In genomic region chr13:61873717-61874116, GRCh38 we compare ENCODE assay signal across 27 cellular contexts.
"Had no signal": no experiment of that assay in that cellular context is flagged by ENCODE, and none has a peak within 500 bp of the region (broad histone marks: within the 10 kb centered on the region; RNA-seq: fewer than 3 reads in every experiment).

No MANE protein-coding gene starts in this region.

- H3K27ac ChIP-seq: stomach, suprapubic skin, testis, thoracic aorta, thyroid gland, tibial artery, tibial nerve, transverse colon, upper lobe of left lung, upper lobe of right lung, uterus, vagina had no signal

- H3K4me1 ChIP-seq: stomach, suprapubic skin, testis, thyroid gland, tibial artery, tibial nerve, transverse colon, upper lobe of left lung, upper lobe of right lung, uterus, vagina had no signal

- H3K36me3 ChIP-seq: stomach, suprapubic skin, thoracic aorta, thyroid gland, tibial artery, tibial nerve, transverse colon, upper lobe of left lung, upper lobe of right lung, uterus, vagina had no signal

- H3K27ac Mint-ChIP-seq: stimulated activated effector memory CD8-positive, alpha-beta T cell treated with anti-CD3 and anti-CD28 coated beads, Interleukin-12 subunit alpha, Interleukin-12 subunit beta, amount 100 ng/mL, for 72 hours; stimulated activated memory B cell treated with anti-CD40 and anti-IgM and Interleukin-4, amounts not matched to agents 10 μg/mL and 1 μg/mL and 100 μg/mL, for 72 hours; stimulated activated naive B cell treated with anti-CD40 and anti-IgM and Interleukin-4, amounts not matched to agents 10 μg/mL and 1 μg/mL and 100 μg/mL, for 72 hours; stimulated activated naive CD8-positive, alpha-beta T cell treated with anti-CD3 and anti-CD28 coated beads, Interleukin-15, amount 100 ng/mL, for 72 hours; stimulated activated naive CD8-positive, alpha-beta T cell treated with anti-CD3 and anti-CD28 coated beads, Interleukin-15, Interleukin-2, amounts not matched to agents 100 ng/mL and 50 ng/mL, for 24 hours had no signal

- H3K9me3 ChIP-seq: testis, thyroid gland, uterus, vagina had no signal

- H3K4me1 Mint-ChIP-seq: stimulated activated effector memory CD8-positive, alpha-beta T cell treated with anti-CD3 and anti-CD28 coated beads, Interleukin-12 subunit alpha, Interleukin-12 subunit beta, amount 100 ng/mL, for 72 hours; stimulated activated memory B cell treated with anti-CD40 and anti-IgM and Interleukin-4, amounts not matched to agents 10 μg/mL and 1 μg/mL and 100 μg/mL, for 72 hours; stimulated activated naive B cell treated with anti-CD40 and anti-IgM and Interleukin-4, amounts not matched to agents 10 μg/mL and 1 μg/mL and 100 μg/mL, for 72 hours; stimulated activated naive CD8-positive, alpha-beta T cell treated with anti-CD3 and anti-CD28 coated beads, Interleukin-15, amount 100 ng/mL, for 72 hours had no signal

- H3K4me3 Mint-ChIP-seq: stimulated activated effector memory CD8-positive, alpha-beta T cell treated with anti-CD3 and anti-CD28 coated beads, Interleukin-12 subunit alpha, Interleukin-12 subunit beta, amount 100 ng/mL, for 72 hours; stimulated activated memory B cell treated with anti-CD40 and anti-IgM and Interleukin-4, amounts not matched to agents 10 μg/mL and 1 μg/mL and 100 μg/mL, for 72 hours; stimulated activated naive B cell treated with anti-CD40 and anti-IgM and Interleukin-4, amounts not matched to agents 10 μg/mL and 1 μg/mL and 100 μg/mL, for 72 hours; stimulated activated naive CD8-positive, alpha-beta T cell treated with anti-CD3 and anti-CD28 coated beads, Interleukin-15, amount 100 ng/mL, for 72 hours; stimulated activated naive CD8-positive, alpha-beta T cell treated with anti-CD3 and anti-CD28 coated beads, Interleukin-15, Interleukin-2, amounts not matched to agents 100 ng/mL and 50 ng/mL, for 24 hours had no signal

- H3K27me3 Mint-ChIP-seq: stimulated activated memory B cell treated with anti-CD40 and anti-IgM and Interleukin-4, amounts not matched to agents 10 μg/mL and 1 μg/mL and 100 μg/mL, for 72 hours; stimulated activated naive B cell treated with anti-CD40 and anti-IgM and Interleukin-4, amounts not matched to agents 10 μg/mL and 1 μg/mL and 100 μg/mL, for 72 hours; stimulated activated naive CD8-positive, alpha-beta T cell treated with anti-CD3 and anti-CD28 coated beads, Interleukin-15, amount 100 ng/mL, for 72 hours; stimulated activated naive CD8-positive, alpha-beta T cell treated with anti-CD3 and anti-CD28 coated beads, Interleukin-15, Interleukin-2, amounts not matched to agents 100 ng/mL and 50 ng/mL, for 24 hours had no signal

- DNase-seq: stimulated activated CD4-positive, alpha-beta T cell treated with anti-CD3 and anti-CD28 coated beads, Interleukin-2, amount 100 ng/mL, for 48 hours; stimulated activated CD4-positive, alpha-beta T cell treated with anti-CD3 and anti-CD28 coated beads, Interleukin-4, amount 100 ng/mL, for 1 hour; stimulated activated CD4-positive, alpha-beta T cell treated with anti-CD3 and anti-CD28 coated beads, Interleukin-4, amount 100 ng/mL, for 24 hours; stimulated activated CD4-positive, alpha-beta T cell treated with anti-CD3 and anti-CD28 coated beads, Interleukin-4, amount 100 ng/mL, for 4 hours; stimulated activated CD8-positive, alpha-beta memory T cell treated with anti-CD3 and anti-CD28 coated beads, Interleukin-4, amount 100 ng/mL, for 48 hours; stimulated activated naive B cell treated with anti-CD40 and anti-IgM and Interleukin-4, amounts not matched to agents 10 μg/mL and 1 μg/mL and 100 μg/mL, for 72 hours; stimulated activated naive CD4-positive, alpha-beta T cell; stimulated activated naive CD4-positive, alpha-beta T cell treated with Interleukin-2 at 50 U/mL for 16 hours; stimulated activated naive CD8-positive, alpha-beta T cell treated with anti-CD3 and anti-CD28 coated beads, Interleukin-15, amount 100 ng/mL, for 72 hours; stimulated activated naive CD8-positive, alpha-beta T cell treated with anti-CD3 and anti-CD28 coated beads, Interleukin-15, Interleukin-2, amounts not matched to agents 100 U/mL and 50 U/mL, for 24 hours; stomach; substantia nigra; testis; thyroid gland; tibial artery; transverse colon; trophoblast cell; upper lobe of left lung; upper lobe of right lung; uterus had no signal

- H3K4me3 ChIP-seq: stomach, suprapubic skin, testis, thoracic aorta, thyroid gland, tibial artery, tibial nerve, transverse colon, upper lobe of left lung, upper lobe of right lung, uterus, vagina had no signal

- H3K27me3 ChIP-seq: stomach, suprapubic skin, testis, thyroid gland, tibial artery, tibial nerve, transverse colon, upper lobe of left lung, upper lobe of right lung, uterus, vagina had no signal

- H3K36me3 Mint-ChIP-seq: stimulated activated effector memory CD8-positive, alpha-beta T cell treated with anti-CD3 and anti-CD28 coated beads, Interleukin-12 subunit alpha, Interleukin-12 subunit beta, amount 100 ng/mL, for 72 hours; stimulated activated memory B cell treated with anti-CD40 and anti-IgM and Interleukin-4, amounts not matched to agents 10 μg/mL and 1 μg/mL and 100 μg/mL, for 72 hours; stimulated activated naive B cell treated with anti-CD40 and anti-IgM and Interleukin-4, amounts not matched to agents 10 μg/mL and 1 μg/mL and 100 μg/mL, for 72 hours had no signal
